1 cellular context compared by ENCODE assay signal in the genomic region with DNA sequence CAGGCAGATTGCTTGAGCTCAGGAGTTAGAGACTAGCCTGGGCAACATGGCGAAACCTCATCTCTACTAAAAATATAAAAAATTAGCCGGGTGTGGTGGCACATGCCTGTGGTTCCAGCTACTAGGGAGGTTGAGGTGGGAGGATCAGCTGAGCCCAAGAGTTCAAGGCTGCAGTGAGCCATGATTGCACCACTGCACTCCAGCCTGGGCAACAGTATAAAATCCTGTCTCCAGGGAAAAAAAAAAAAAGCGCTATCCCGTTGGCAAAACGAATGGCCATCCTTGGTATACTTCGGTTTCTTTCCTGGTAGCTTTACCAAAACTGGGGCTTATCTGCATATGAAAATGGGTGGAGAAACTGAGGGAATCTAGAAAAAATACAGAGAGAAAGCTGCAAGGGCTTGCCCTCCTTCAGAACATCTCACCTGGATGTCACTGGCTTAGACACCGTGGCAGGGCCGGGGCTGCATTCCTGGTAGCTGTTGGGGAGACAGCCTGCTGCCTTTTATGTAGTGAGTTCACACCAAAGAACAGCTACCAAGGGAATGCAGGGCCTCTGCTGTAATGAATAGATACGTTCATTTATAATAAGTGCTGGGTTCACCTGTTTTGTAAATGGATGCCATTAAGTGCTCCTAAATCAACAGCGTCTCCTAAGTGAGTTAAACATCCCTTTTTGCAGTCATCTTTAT.
TF ChIP-seq lines count a peak whose summit lies in the region.

No MANE protein-coding gene starts in this region.

TF ChIP-seq in HepG2, 621 proteins besides CTCF, POLR2A, EP300 and RAD21 (continued from another document):
- TF ChIP-seq, protein P1, sequence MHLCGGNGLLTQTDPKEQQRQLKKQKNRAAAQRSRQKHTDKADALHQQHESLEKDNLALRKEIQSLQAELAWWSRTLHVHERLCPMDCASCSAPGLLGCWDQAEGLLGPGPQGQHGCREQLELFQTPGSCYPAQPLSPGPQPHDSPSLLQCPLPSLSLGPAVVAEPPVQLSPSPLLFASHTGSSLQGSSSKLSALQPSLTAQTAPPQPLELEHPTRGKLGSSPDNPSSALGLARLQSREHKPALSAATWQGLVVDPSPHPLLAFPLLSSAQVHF (CRISPR knock-in tag; IDR thresholded peaks at IDR 0.05) = no peak
- TF ChIP-seq ZNF382 (CRISPR knock-in tag; IDR thresholded peaks at IDR 0.05; ENCODE audit: borderline replicate concordance) (no peak), REL (CRISPR knock-in tag; conservative IDR thresholded peaks at IDR 0.05) (no peak), IRX3 (CRISPR knock-in tag; IDR thresholded peaks at IDR 0.05; ENCODE audit: borderline replicate concordance, low read depth) (no peak), ZNF124 (CRISPR knock-in tag; IDR thresholded peaks at IDR 0.05) (no peak), KLF15 (CRISPR knock-in tag; IDR thresholded peaks at IDR 0.05; ENCODE audit: borderline replicate concordance) (no peak), ZNF766 (CRISPR knock-in tag; IDR thresholded peaks at IDR 0.05; ENCODE audit: borderline replicate concordance) (no peak), PITX1 (CRISPR knock-in tag; IDR thresholded peaks at IDR 0.05) (no peak), CEBPB (IDR thresholded peaks at IDR 0.05; ENCODE audit: borderline replicate concordance, low read depth, low read length) (peak; percentile 18; the same call in 1 of the 2 replicates), KLF13 (CRISPR knock-in tag; IDR thresholded peaks at IDR 0.05) (no peak), TRIM24 (CRISPR knock-in tag; IDR thresholded peaks at IDR 0.05) (no peak)
- TF ChIP-seq, protein P2, sequence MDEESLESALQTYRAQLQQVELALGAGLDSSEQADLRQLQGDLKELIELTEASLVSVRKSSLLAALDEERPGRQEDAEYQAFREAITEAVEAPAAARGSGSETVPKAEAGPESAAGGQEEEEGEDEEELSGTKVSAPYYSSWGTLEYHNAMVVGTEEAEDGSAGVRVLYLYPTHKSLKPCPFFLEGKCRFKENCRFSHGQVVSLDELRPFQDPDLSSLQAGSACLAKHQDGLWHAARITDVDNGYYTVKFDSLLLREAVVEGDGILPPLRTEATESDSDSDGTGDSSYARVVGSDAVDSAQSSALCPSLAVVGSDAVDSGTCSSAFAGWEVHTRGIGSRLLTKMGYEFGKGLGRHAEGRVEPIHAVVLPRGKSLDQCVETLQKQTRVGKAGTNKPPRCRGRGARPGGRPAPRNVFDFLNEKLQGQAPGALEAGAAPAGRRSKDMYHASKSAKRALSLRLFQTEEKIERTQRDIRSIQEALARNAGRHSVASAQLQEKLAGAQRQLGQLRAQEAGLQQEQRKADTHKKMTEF (CRISPR knock-in tag; IDR thresholded peaks at IDR 0.05) = no peak
- TF ChIP-seq, protein P3, sequence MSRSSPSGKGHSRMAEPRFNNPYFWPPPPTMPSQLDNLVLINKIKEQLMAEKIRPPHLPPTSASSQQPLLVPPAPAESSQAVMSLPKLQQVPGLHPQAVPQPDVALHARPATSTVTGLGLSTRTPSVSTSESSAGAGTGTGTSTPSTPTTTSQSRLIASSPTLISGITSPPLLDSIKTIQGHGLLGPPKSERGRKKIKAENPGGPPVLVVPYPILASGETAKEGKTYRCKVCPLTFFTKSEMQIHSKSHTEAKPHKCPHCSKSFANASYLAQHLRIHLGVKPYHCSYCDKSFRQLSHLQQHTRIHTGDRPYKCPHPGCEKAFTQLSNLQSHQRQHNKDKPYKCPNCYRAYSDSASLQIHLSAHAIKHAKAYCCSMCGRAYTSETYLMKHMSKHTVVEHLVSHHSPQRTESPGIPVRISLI (CRISPR knock-in tag; IDR thresholded peaks at IDR 0.05; ENCODE audit: borderline replicate concordance) = peak; percentile 64; the same call in 1 of the 2 replicates
